ENCODE assay signal across 30 cellular contexts in genomic region chrX:38149016-38149415, GRCh38.
"Had no signal": no experiment of that assay in that cellular context is flagged by ENCODE, and none has a peak within 500 bp of the region (broad histone marks: within the 10 kb centered on the region; RNA-seq: fewer than 3 reads in every experiment).

No MANE protein-coding gene starts in this region.

- H3K4me3 Mint-ChIP-seq: naive B cell; natural killer cell; nephron progenitor cell; neural progenitor cell; stimulated activated naive CD8-positive, alpha-beta T cell treated with anti-CD3 and anti-CD28 coated beads, Interleukin-15, Interleukin-2, amounts not matched to agents 100 ng/mL and 50 ng/mL, for 24 hours had no signal

- DNase-seq: hippocampal formation; kidney glomerular epithelial cell; left cardiac atrium; lower lobe of right lung; mammary epithelial cell; mesenchymal stem cell; naive B cell; natural killer cell; nephron progenitor cell; occipital lobe; psoas muscle; right lobe of liver; stimulated activated CD4-positive, alpha-beta T cell treated with anti-CD3 and anti-CD28 coated beads, Interleukin-12 subunit alpha, Interleukin-12 subunit beta, amount 100 ng/mL, for 4 hours; stimulated activated CD4-positive, alpha-beta T cell treated with anti-CD3 and anti-CD28 coated beads, Interleukin-15, amount 100 ng/mL, for 24 hours; stimulated activated CD4-positive, alpha-beta T cell treated with anti-CD3 and anti-CD28 coated beads, Interleukin-2, amount 100 ng/mL, for 24 hours; stimulated activated CD4-positive, alpha-beta T cell treated with anti-CD3 and anti-CD28 coated beads, Interleukin-4, amount 100 ng/mL, for 1 hour; stimulated activated naive CD4-positive, alpha-beta T cell; tibial artery; trophoblast cell; uterus had no signal

- H3K27ac Mint-ChIP-seq: naive B cell; natural killer cell; nephron progenitor cell; neural progenitor cell; stimulated activated naive CD8-positive, alpha-beta T cell treated with anti-CD3 and anti-CD28 coated beads, Interleukin-15, Interleukin-2, amounts not matched to agents 100 ng/mL and 50 ng/mL, for 24 hours had no signal

- H3K4me1 Mint-ChIP-seq: naive B cell, natural killer cell, nephron progenitor cell had no signal

- H3K4me3 ChIP-seq: lower lobe of right lung, neural progenitor cell, psoas muscle, right atrium auricular region, right lobe of liver, skin epidermis, suprapubic skin, thoracic aorta, tibial artery, uterus had no signal

- FAIRE-seq: keratinocyte had no signal

- H3K27me3 ChIP-seq: neural progenitor cell, neutrophil, right atrium auricular region, right lobe of liver, suprapubic skin, tibial artery, uterus had no signal

- H3K9me3 Mint-ChIP-seq: natural killer cell; neural progenitor cell; stimulated activated naive CD8-positive, alpha-beta T cell treated with anti-CD3 and anti-CD28 coated beads, Interleukin-15, Interleukin-2, amounts not matched to agents 100 ng/mL and 50 ng/mL, for 24 hours had no signal

- H3K27ac ChIP-seq: lower lobe of right lung, neural progenitor cell, neutrophil, parathyroid adenoma, psoas muscle, right atrium auricular region, right lobe of liver, skin epidermis, suprapubic skin, thoracic aorta, tibial artery, uterus had no signal

- H3K36me3 Mint-ChIP-seq: naive B cell, natural killer cell, neural progenitor cell had no signal

- H3K9ac ChIP-seq: neural progenitor cell, parathyroid adenoma had no signal

- ATAC-seq: left cardiac atrium, left lobe of liver, lower lobe of right lung, natural killer cell, psoas muscle, right lobe of liver had no signal

- H3K79me2 ChIP-seq: parathyroid adenoma had no signal

- H3K4me2 ChIP-seq: neural progenitor cell had no signal

- H3K4me1 ChIP-seq: lower lobe of right lung, neural progenitor cell, parathyroid adenoma, psoas muscle, right atrium auricular region, right lobe of liver, suprapubic skin, uterus had no signal

- H2AFZ ChIP-seq: neural progenitor cell, parathyroid adenoma had no signal

- H3K9me3 ChIP-seq: lower lobe of right lung, neutrophil, psoas muscle, right atrium auricular region, right lobe of liver, suprapubic skin, thoracic aorta, tibial artery, uterus had no signal

- H3K36me3 ChIP-seq: lower lobe of right lung, neural progenitor cell, neutrophil, right atrium auricular region, right lobe of liver, suprapubic skin, thoracic aorta, tibial artery, uterus had no signal
